Comparison of ENCODE assay signal across 9 cellular contexts in genomic region chr3:79874646-79875045, GRCh38.
"Had no signal": no experiment of that assay in that cellular context is flagged by ENCODE, and none has a peak within 500 bp of the region (broad histone marks: within the 10 kb centered on the region; RNA-seq: fewer than 3 reads in every experiment).

No MANE protein-coding gene starts in this region.

- H3K27ac ChIP-seq: GM23248, HL-60 had no signal

- H3K4me3 ChIP-seq: GM23248, HAP-1 had no signal

- H3K36me3 ChIP-seq: HAP-1 had no signal

- DNase-seq: GM23248, GOT3, H7, HFFc6, KBM-7 had no signal

- ATAC-seq: HCT116, HepG2 had no signal
